1 cellular context compared by ENCODE assay signal in genomic region chr12:42473561-42473960, GRCh38.
TF ChIP-seq lines count a peak whose summit lies in the region.

No MANE protein-coding gene starts in this region.

TF ChIP-seq in IMR-90, 13 proteins besides CTCF, POLR2A, EP300 and RAD21:
- TF ChIP-seq MAZ (IDR thresholded peaks at IDR 0.05; ENCODE audit: borderline replicate concordance, low read depth, low read length) = no peak
- no peak for TF ChIP-seq SMC3 (IDR thresholded peaks at IDR 0.05; ENCODE audit: low read depth, low read length)
- no peak for TF ChIP-seq BHLHE40 (IDR thresholded peaks at IDR 0.05; ENCODE audit: low read depth, low read length)
- no peak for TF ChIP-seq CEBPB (IDR thresholded peaks at IDR 0.05; ENCODE audit: low read depth, low read length)
- no peak for TF ChIP-seq CHD1 (IDR thresholded peaks at IDR 0.05; ENCODE audit: low read depth, low read length)
- no peak for TF ChIP-seq FOS (IDR thresholded peaks at IDR 0.05; ENCODE audit: low read depth, low read length)
- TF ChIP-seq ELK1 (IDR thresholded peaks at IDR 0.05; ENCODE audit: borderline replicate concordance, low read depth, low read length) = no peak
- TF ChIP-seq MXI1 (IDR thresholded peaks at IDR 0.05; ENCODE audit: borderline replicate concordance, low read depth, low read length) = no peak
- TF ChIP-seq NFE2L2 (IDR thresholded peaks at IDR 0.05; ENCODE audit: low read depth, low read length) = no peak
- no peak for TF ChIP-seq RFX5 (IDR thresholded peaks at IDR 0.05; ENCODE audit: low read depth, low read length)
- no peak for TF ChIP-seq RCOR1 (IDR thresholded peaks at IDR 0.05; ENCODE audit: insufficient replicate concordance, low read length)
- no peak for TF ChIP-seq MAFK (IDR thresholded peaks at IDR 0.05; ENCODE audit: low read depth, low read length)
- TF ChIP-seq, protein P1, sequence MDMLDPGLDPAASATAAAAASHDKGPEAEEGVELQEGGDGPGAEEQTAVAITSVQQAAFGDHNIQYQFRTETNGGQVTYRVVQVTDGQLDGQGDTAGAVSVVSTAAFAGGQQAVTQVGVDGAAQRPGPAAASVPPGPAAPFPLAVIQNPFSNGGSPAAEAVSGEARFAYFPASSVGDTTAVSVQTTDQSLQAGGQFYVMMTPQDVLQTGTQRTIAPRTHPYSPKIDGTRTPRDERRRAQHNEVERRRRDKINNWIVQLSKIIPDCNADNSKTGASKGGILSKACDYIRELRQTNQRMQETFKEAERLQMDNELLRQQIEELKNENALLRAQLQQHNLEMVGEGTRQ (IDR thresholded peaks at IDR 0.05; ENCODE audit: low read depth, low read length) = no peak
TF ChIP-seq in IMR-90: peak in this region for 0.
